14 cellular contexts compared by ENCODE assay signal in genomic region chr18:48356909-48357631, GRCh38. TPM values are rescaled to one million over a fixed set of nuclear protein-coding genes. Genes with fewer than 3 reads are reported as not detected.
DNase-seq lines count a peak whose midpoint lies in the region; ATAC-seq and TF ChIP-seq lines count a peak whose summit lies in the region.
"Had no signal": no experiment of that assay in that cellular context is flagged by ENCODE, and none has a peak within 500 bp of the region (broad histone marks: within the 10 kb centered on the region; RNA-seq: fewer than 3 reads in every experiment).

No MANE protein-coding gene starts in this region.

- H3K36me3 ChIP-seq in hepatocyte (replicated peaks; ENCODE audit: insufficient read depth, low read depth) (no peaks in the 10 kb centered on the region), psoas muscle (ENCODE audit: insufficient read depth in 1 of 2, low read depth in 1 of 2) (no peaks in the 10 kb centered on the region)

- CTCF ChIA-PET in HEK293T (lab: Yijun Ruan, JAX): no interaction called here

- H2AFZ ChIP-seq in hepatocyte: no peak overlapping the region

- DNase-seq in NCI-H2029 (lab: John Stamatoyannopoulos, UW) (peak; percentile 33), NCI-H2029 treated with DMSO at 0.1 percent for 48 hours (lab: John Stamatoyannopoulos, UW) (no peak), NCI-H510A (lab: John Stamatoyannopoulos, UW) (peak; percentile 43), hepatocyte (ENCODE audit: low spot score) (peak; percentile 25), psoas muscle (no peak), HEK293T (ENCODE audit: extremely low spot score) (no peak), putamen (ENCODE audit: low spot score) (no peak)
- DNase-seq: activated naive CD8-positive, alpha-beta T cell treated with anti-CD3 and anti-CD28 coated beads for 36 hours; GOT3; NCI-H187 treated with DMSO at 0.1 percent for 48 hours; stimulated activated naive CD4-positive, alpha-beta T cell had no signal

- POLR2A ChIA-PET in HEK293T (lab: Yijun Ruan, JAX): no interaction called here

- no peaks in the 10 kb centered on the region for H3K27me3 ChIP-seq in hepatocyte
- H3K27me3 ChIP-seq in psoas muscle (ENCODE audit: insufficient read depth in 3 of 3, low read length in 2 of 3): no peaks in the 10 kb centered on the region

- ATAC-seq in psoas muscle: peak in 3 of 4 donors; percentile 47 to 60 (median 58)
- no peak for ATAC-seq in GM18873 (IDR thresholded peaks at IDR 0.05; ENCODE audit: low FRiP score, unreplicated experiment)

- H3K4me1 ChIP-seq in hepatocyte (ENCODE audit: insufficient read depth) (peaks cover 6% of the 10 kb centered on the region), psoas muscle (no peaks in the 10 kb centered on the region)

- no peak for TF ChIP-seq CTCF in hepatocyte (IDR thresholded peaks at IDR 0.05; ENCODE audit: poor library complexity)
- no peak for TF ChIP-seq CTCF in psoas muscle (IDR thresholded peaks at IDR 0.05)

- H3K9me2 ChIP-seq in hepatocyte (replicated peaks; ENCODE audit: insufficient read depth): no peaks in the 10 kb centered on the region

- H3K4me3 ChIP-seq in hepatocyte (no peak overlapping the region), psoas muscle (no peak overlapping the region)
- H3K4me3 ChIP-seq: SK-N-MC had no signal

- H3K9me3 ChIP-seq in hepatocyte (ENCODE audit: low read depth) (no peaks in the 10 kb centered on the region), psoas muscle (no peaks in the 10 kb centered on the region)

- no peaks in the 10 kb centered on the region for H3K79me2 ChIP-seq in hepatocyte

- H4K20me1 ChIP-seq in hepatocyte (ENCODE audit: insufficient read depth, poor library complexity, severe bottlenecking): no peaks in the 10 kb centered on the region

- 30% methylated on average over 11 of the region's 11 CpGs for WGBS in hepatocyte (ENCODE audit: low lambda C conversion rate, missing lambda C conversion rate)
- WGBS in psoas muscle, 3 donors: 69 to 73% (median 72%) methylated on average over 11 of the region's 11 CpGs

- no peak overlapping the region for H3K4me2 ChIP-seq in hepatocyte

- intact Hi-C loops in psoas muscle (cut with DNase I): no loop called here

- H3K27ac ChIP-seq in hepatocyte (no peak overlapping the region), psoas muscle (no peak overlapping the region)
- H3K27ac ChIP-seq: SK-N-MC had no signal

TF ChIP-seq in HEK293T, 16 proteins besides CTCF, POLR2A, EP300 and RAD21:
- TF ChIP-seq FOXA1 (IDR thresholded peaks at IDR 0.05) (no peak), SUZ12 (IDR thresholded peaks at IDR 0.05) (no peak), ZNF384 (IDR thresholded peaks at IDR 0.05) (no peak), CTBP1 (IDR thresholded peaks at IDR 0.05; ENCODE audit: borderline replicate concordance) (no peak), FOXM1 (IDR thresholded peaks at IDR 0.05; ENCODE audit: borderline replicate concordance) (no peak), HDGF (IDR thresholded peaks at IDR 0.05; ENCODE audit: borderline replicate concordance) (no peak), SP1 (IDR thresholded peaks at IDR 0.05) (no peak), L3MBTL2 (conservative IDR thresholded peaks at IDR 0.05) (no peak), TARDBP (IDR thresholded peaks at IDR 0.05) (no peak), ARNT (IDR thresholded peaks at IDR 0.05) (no peak), PKNOX1 (IDR thresholded peaks at IDR 0.05) (no peak), FOXK2 (IDR thresholded peaks at IDR 0.05) (no peak), ELF4 (IDR thresholded peaks at IDR 0.05) (no peak)
TF ChIP-seq in HEK293T: peak in this region for 0.

RNA-seq across cellular contexts. Expression of gene ZBTB7C, which starts 52.1 kb away (rescaled TPM):
- total RNA-seq in hepatocyte: 1.0 and 2.0 TPM in 2 replicates
- 0.70 and 1.1 TPM in 2 replicates for polyA plus RNA-seq in hepatocyte
- total RNA-seq in psoas muscle: 1 to 10 TPM in 2 of 4 donors, under 1 TPM in 2; 0.78 to 2.9 (median 1.6) TPM
- polyA plus RNA-seq in psoas muscle: under 1 TPM; 0.34 to 0.78 (median 0.52) TPM
- total RNA-seq: activated naive CD8-positive, alpha-beta T cell treated with anti-CD3 and anti-CD28 coated beads for 36 hours; endothelial cell of umbilical vein had no signal
- polyA plus RNA-seq: endothelial cell of umbilical vein had no signal

Comparison
In these comparisons a context has a peak if more than half of its experiments do, and no peak if none do; other contexts are left out.
1. DNase-seq: peak in NCI-H2029 (single experiment), NCI-H510A (single experiment) and hepatocyte (single experiment); none in NCI-H2029 treated with DMSO at 0.1 percent for 48 hours (single experiment), psoas muscle (0 of 2), HEK293T (single experiment) and putamen (single experiment).